23 cellular contexts compared by ENCODE assay signal in genomic region chr5:93188876-93189485, GRCh38.
A peak's percentile ranks its signal among the peaks of the same experiment; 100 is the strongest.
DNase-seq lines count a peak whose midpoint lies in the region; ATAC-seq, FAIRE-seq and TF ChIP-seq lines count a peak whose summit lies in the region.
"Had no signal": no experiment of that assay in that cellular context is flagged by ENCODE, and none has a peak within 500 bp of the region (broad histone marks: within the 10 kb centered on the region; RNA-seq: fewer than 3 reads in every experiment).

No MANE protein-coding gene starts in this region.

- H3K4me1 ChIP-seq in HepG2 (ENCODE audit: insufficient read depth, low read length): peaks cover 44% of the 10 kb centered on the region
- no peaks in the 10 kb centered on the region for H3K4me1 ChIP-seq in right lobe of liver
- H3K4me1 ChIP-seq in SJSA1 (replicated peaks): peaks cover 63% of the 10 kb centered on the region

- TF ChIP-seq CTCF in HepG2 (CRISPR knock-in tag; IDR thresholded peaks at IDR 0.05) (no peak), right lobe of liver (IDR thresholded peaks at IDR 0.05) (no peak)

- H3K4me3 ChIP-seq in HepG2 (replicated peaks in 1 of 3; ENCODE audit: insufficient read depth in 1 of 3, low read depth in 2 of 3, low read length in 3 of 3) (no peak overlapping the region), right lobe of liver (no peak overlapping the region), SJSA1 (no peak overlapping the region)
- H3K4me3 ChIP-seq: body of pancreas, skin epidermis had no signal

- peak overlapping the region; percentile 32 for H2AFZ ChIP-seq in HepG2 (ENCODE audit: low read length)

- ATAC-seq in HepG2: no peak
- ATAC-seq in right lobe of liver: no peak
- ATAC-seq in HG02973 (IDR thresholded peaks at IDR 0.05; ENCODE audit: unreplicated experiment): no peak
- ATAC-seq: activated naive CD8-positive, alpha-beta T cell treated with anti-CD3 and anti-CD28 coated beads, Interleukin-2, amount 50 U/mL, for 24 hours; activated T-cell treated with anti-CD3 and anti-CD28 coated beads, Interleukin-2, amount 50 U/mL, for 4 hours; body of pancreas had no signal

- no peak for TF ChIP-seq EP300 in HepG2 (IDR thresholded peaks at IDR 0.05; ENCODE audit: low read depth in 2 of 2, low read length in 2 of 2)
- TF ChIP-seq EP300 in HepG2 (CRISPR knock-in tag; IDR thresholded peaks at IDR 0.05; ENCODE audit: borderline replicate concordance): no peak

- no peaks in the 10 kb centered on the region for H4K20me1 ChIP-seq in HepG2 (ENCODE audit: insufficient read depth, low read length)

- H3K36me3 ChIP-seq in HepG2 (replicated peaks in 1 of 2; ENCODE audit: control insufficient read depth in 1 of 2, insufficient read depth in 2 of 2, low read length in 2 of 2): no peaks in the 10 kb centered on the region
- no peaks in the 10 kb centered on the region for H3K36me3 ChIP-seq in right lobe of liver
- H3K36me3 ChIP-seq in SJSA1: no peaks in the 10 kb centered on the region
- H3K36me3 ChIP-seq: WERI-Rb-1 had no signal

- in situ Hi-C loops in HepG2 (cut with HindIII; ENCODE audit: extremely low pct_ligation_motif_present, low pct_unique_long_range_greater_than_20kb): no loop called here

- no peaks in the 10 kb centered on the region for H3K79me2 ChIP-seq in HepG2 (ENCODE audit: insufficient read depth, low read length)

- DNase-seq in HepG2 (ENCODE audit: low spot score) (no peak), right lobe of liver (no peak), SJSA1 (ENCODE audit: low read depth in 1 of 2, low spot score in 2 of 2) (no peak), kidney glomerular epithelial cell (lab: John Stamatoyannopoulos, UW) (peak; percentile 59), hypothalamus (lab: John Stamatoyannopoulos, UW) (no peak), DMS79 (lab: John Stamatoyannopoulos, UW) (no peak), erythroblast (lab: John Stamatoyannopoulos, UW) (no peak)
- DNase-seq: activated CD4-positive, alpha-beta T cell treated with anti-CD3 and anti-CD28 coated beads, Interleukin-2, amount 10 ng/mL, durations not matched to agents 24 days and 14 days; activated gamma-delta T cell treated with Interleukin-2 at 50 U/mL for 16 hours; activated naive CD8-positive, alpha-beta T cell treated with anti-CD3 and anti-CD28 coated beads, Interleukin-2, amount 50 U/mL, for 24 hours; activated T-cell treated with anti-CD3 and anti-CD28 coated beads, Interleukin-2, amount 50 U/mL, for 4 hours; body of pancreas; Caco-2; DND-41; glutamatergic neuron; H7; NCI-H1105; NCI-H2029; T1000; WERI-Rb-1 had no signal

- no peaks in the 10 kb centered on the region for H3K27me3 ChIP-seq in HepG2 (ENCODE audit: control insufficient read depth in 1 of 2, insufficient read depth in 2 of 2, low read length in 2 of 2)
- no peaks in the 10 kb centered on the region for H3K27me3 ChIP-seq in right lobe of liver
- H3K27me3 ChIP-seq in SJSA1 (replicated peaks): no peaks in the 10 kb centered on the region
- H3K27me3 ChIP-seq: body of pancreas had no signal

- H3K27ac ChIP-seq in HepG2 (ENCODE audit: extremely low read length, insufficient read depth, low read length) (no peak overlapping the region), right lobe of liver (no peak overlapping the region), SJSA1 (peak overlapping the region; percentile 25)
- H3K27ac ChIP-seq: body of pancreas, skin epidermis, WERI-Rb-1 had no signal

- intact Hi-C loops in HepG2 (cut with micrococcal nuclease; ENCODE audit: unreplicated experiment): loop anchor here (1.0 kb wide), 1 partner anchor 61 kb away; no protein-coding TSS in a partner anchor
- intact Hi-C loops in right lobe of liver (cut with DNase I): no loop called here

- no peak overlapping the region for H3K4me2 ChIP-seq in HepG2 (ENCODE audit: low read depth, low read length)

- no peaks in the 10 kb centered on the region for H3K9me3 ChIP-seq in HepG2 (ENCODE audit: low read length)
- no peaks in the 10 kb centered on the region for H3K9me3 ChIP-seq in right lobe of liver
- no peaks in the 10 kb centered on the region for H3K9me3 ChIP-seq in SJSA1 (replicated peaks)
- H3K9me3 ChIP-seq: body of pancreas, Caco-2 had no signal

- FAIRE-seq in HepG2 (lab: Jason Lieb, UNC): no peak
- FAIRE-seq: GM19239 had no signal

- 93% methylated on average over 3 of the region's 3 CpGs for WGBS in HepG2 (ENCODE audit: low lambda C conversion rate)
- WGBS in right lobe of liver (ENCODE audit: insufficient coverage, low coverage, low lambda C conversion rate, missing lambda C conversion rate): 77% methylated on average over 2 of the region's 3 CpGs

- TF ChIP-seq POLR2A in HepG2 (IDR thresholded peaks at IDR 0.05; ENCODE audit: insufficient read depth in 1 of 2, low read depth in 2 of 2, low read length in 2 of 2) (no peak), right lobe of liver (IDR thresholded peaks at IDR 0.05) (no peak), erythroblast (IDR thresholded peaks at IDR 0.05; ENCODE audit: low read length) (no peak)

- POLR2A ChIA-PET in HepG2 (lab: Yijun Ruan, JAX): interaction anchor here (1.5 kb wide), 1 partner anchor 394 kb away, joined by 3 read pairs; the partner anchor contains the start of gene NR2F1

- CTCF ChIA-PET in HepG2 (lab: Yijun Ruan, JAX; ENCODE audit: low intra/inter-chr PET ratio, low total read pairs): no interaction called here

- no TSS peak for BruUV-seq in HepG2 (replicated peaks; lab: Mats Ljungman, UMichigan)

- no peak for TF ChIP-seq RAD21 in HepG2 (CRISPR knock-in tag; IDR thresholded peaks at IDR 0.05)

- no peak overlapping the region for H3K9ac ChIP-seq in HepG2 (ENCODE audit: insufficient read depth, low read depth, low read length)

TF ChIP-seq in HepG2, 621 proteins besides CTCF, POLR2A, EP300 and RAD21:
- TF ChIP-seq SP140L (CRISPR knock-in tag; IDR thresholded peaks at IDR 0.05; ENCODE audit: borderline replicate concordance) (no peak), RFX5 (IDR thresholded peaks at IDR 0.05; ENCODE audit: low read depth, low read length) (no peak), MED13 (CRISPR knock-in tag; IDR thresholded peaks at IDR 0.05) (no peak), CEBPG (CRISPR knock-in tag; IDR thresholded peaks at IDR 0.05) (no peak), ZNF280B (CRISPR knock-in tag; IDR thresholded peaks at IDR 0.05; ENCODE audit: borderline replicate concordance) (no peak), PITX1 (CRISPR knock-in tag; IDR thresholded peaks at IDR 0.05) (no peak), ETS1 (CRISPR knock-in tag; IDR thresholded peaks at IDR 0.05) (no peak), SALL1 (CRISPR knock-in tag; IDR thresholded peaks at IDR 0.05) (no peak), SIX4 (CRISPR knock-in tag; IDR thresholded peaks at IDR 0.05) (no peak), DZIP1 (CRISPR knock-in tag; IDR thresholded peaks at IDR 0.05) (no peak)
